ENCODE assay signal across 8 cellular contexts in genomic region chr9:127854169-127854833, GRCh38. TPM values are rescaled to one million over a fixed set of nuclear protein-coding genes. Genes with fewer than 3 reads are reported as not detected.
DNase-seq lines count a peak whose midpoint lies in the region; ATAC-seq lines count a peak whose summit lies in the region.

ENG (minus strand) TSS chr9:127854658; CDS start chr9:127854355, 303 bp downstream.

- H3K36me3 Mint-ChIP-seq in activated CD4-positive, alpha-beta T cell treated with anti-CD3 and anti-CD28 coated beads, Interleukin-2, amount 10 ng/mL, durations not matched to agents 24 days and 14 days (ENCODE audit: low read depth), result peaks cover 21% of the 10 kb centered on the region
- H3K36me3 Mint-ChIP-seq in activated CD4-positive, alpha-beta T cell treated with anti-CD3 and anti-CD28 coated beads, Interleukin-2, amount 10 ng/mL, durations not matched to agents 7 days and 5 days (ENCODE audit: low read depth), result peaks cover 25% of the 10 kb centered on the region
- peaks cover 3 to 11% (median 7%) of the 10 kb centered on the region in 3 donors for H3K36me3 Mint-ChIP-seq in naive thymus-derived CD8-positive, alpha-beta T cell

- H3K4me1 Mint-ChIP-seq in activated CD4-positive, alpha-beta T cell treated with anti-CD3 and anti-CD28 coated beads, Interleukin-2, amount 10 ng/mL, durations not matched to agents 24 days and 14 days, result peaks cover 22% of the 10 kb centered on the region
- H3K4me1 Mint-ChIP-seq in activated CD4-positive, alpha-beta T cell treated with anti-CD3 and anti-CD28 coated beads, Interleukin-2, amount 10 ng/mL, durations not matched to agents 7 days and 5 days, result peaks cover 42% of the 10 kb centered on the region
- peaks cover 13 to 58% (median 40%) of the 10 kb centered on the region in 4 donors for H3K4me1 Mint-ChIP-seq in naive thymus-derived CD8-positive, alpha-beta T cell

- H3K27ac Mint-ChIP-seq in activated CD4-positive, alpha-beta T cell treated with anti-CD3 and anti-CD28 coated beads, Interleukin-2, amount 10 ng/mL, durations not matched to agents 24 days and 14 days, result peak within 1 kb of the TSS; percentile 89
- H3K27ac Mint-ChIP-seq in activated CD4-positive, alpha-beta T cell treated with anti-CD3 and anti-CD28 coated beads, Interleukin-2, amount 10 ng/mL, durations not matched to agents 7 days and 5 days, result peak within 1 kb of the TSS; percentile 93
- H3K27ac Mint-ChIP-seq in naive thymus-derived CD8-positive, alpha-beta T cell, result peak within 1 kb of the TSS; percentile 71 to 94 (median 88)

- H3K9me3 Mint-ChIP-seq in activated CD4-positive, alpha-beta T cell treated with anti-CD3 and anti-CD28 coated beads, Interleukin-2, amount 10 ng/mL, durations not matched to agents 24 days and 14 days, result peaks cover 7% of the 10 kb centered on the region
- peaks cover 13% of the 10 kb centered on the region for H3K9me3 Mint-ChIP-seq in activated CD4-positive, alpha-beta T cell treated with anti-CD3 and anti-CD28 coated beads, Interleukin-2, amount 10 ng/mL, durations not matched to agents 7 days and 5 days
- peaks cover 2 to 15% (median 6%) of the 10 kb centered on the region in 9 donors for H3K9me3 Mint-ChIP-seq in naive thymus-derived CD8-positive, alpha-beta T cell

- no peaks in the 10 kb centered on the region for H3K27me3 Mint-ChIP-seq in activated CD4-positive, alpha-beta T cell treated with anti-CD3 and anti-CD28 coated beads, Interleukin-2, amount 10 ng/mL, durations not matched to agents 24 days and 14 days
- H3K27me3 Mint-ChIP-seq in activated CD4-positive, alpha-beta T cell treated with anti-CD3 and anti-CD28 coated beads, Interleukin-2, amount 10 ng/mL, durations not matched to agents 7 days and 5 days, result peaks cover 2% of the 10 kb centered on the region
- H3K27me3 Mint-ChIP-seq in naive thymus-derived CD8-positive, alpha-beta T cell, result no peaks in the 10 kb centered on the region

- POLR2A ChIA-PET in activated CD4-positive, alpha-beta T cell treated with anti-CD3 and anti-CD28 coated beads, Interleukin-2, amount 10 ng/mL, durations not matched to agents 7 days and 5 days (lab: Charles Lee), result no interaction called here
- POLR2A ChIA-PET in naive thymus-derived CD8-positive, alpha-beta T cell (lab: Charles Lee), result interaction anchor here (0.6 to 3.2 kb wide), 10 partner anchors 9 to 269 kb away, joined by 3 to 16 read pairs (median 4); no protein-coding TSS in a partner anchor

- H3K4me3 Mint-ChIP-seq in activated CD4-positive, alpha-beta T cell treated with anti-CD3 and anti-CD28 coated beads, Interleukin-2, amount 10 ng/mL, durations not matched to agents 24 days and 14 days, result peak within 1 kb of the TSS; percentile 93
- H3K4me3 Mint-ChIP-seq in activated CD4-positive, alpha-beta T cell treated with anti-CD3 and anti-CD28 coated beads, Interleukin-2, amount 10 ng/mL, durations not matched to agents 7 days and 5 days, result peak within 1 kb of the TSS; percentile 86
- peak within 1 kb of the TSS; percentile 81 to 92 (median 88) for H3K4me3 Mint-ChIP-seq in naive thymus-derived CD8-positive, alpha-beta T cell

- DNase-seq in activated CD4-positive, alpha-beta T cell treated with anti-CD3 and anti-CD28 coated beads, Interleukin-2, amount 10 ng/mL, durations not matched to agents 24 days and 14 days, result peak; percentile 75
- DNase-seq in activated CD4-positive, alpha-beta T cell treated with anti-CD3 and anti-CD28 coated beads for 4 hours, result no peak
- DNase-seq in activated CD4-positive, alpha-beta T cell treated with anti-CD3 and anti-CD28 coated beads, Interleukin-2, amount 10 ng/mL, durations not matched to agents 7 days and 5 days, result peak; percentile 22
- DNase-seq in fibroblast of gingiva (ENCODE audit: low read depth), result peak; percentile 67
- peak in 1 of 10 donors; percentile 18 for DNase-seq in naive thymus-derived CD8-positive, alpha-beta T cell
- DNase-seq in activated gamma-delta T cell (lab: John Stamatoyannopoulos, UW), result no peak
- DNase-seq in NCI-H82 (lab: John Stamatoyannopoulos, UW), result no peak

- ATAC-seq in naive thymus-derived CD8-positive, alpha-beta T cell, result peak; percentile 66 to 74
- no peak for ATAC-seq in HG03095 (IDR thresholded peaks at IDR 0.05; ENCODE audit: unreplicated experiment)

- CTCF ChIA-PET in activated CD4-positive, alpha-beta T cell treated with anti-CD3 and anti-CD28 coated beads, Interleukin-2, amount 10 ng/mL, durations not matched to agents 7 days and 5 days (lab: Charles Lee), result interaction anchor here (0.6 to 3.1 kb wide), 10 partner anchors 8 to 120 kb away, joined by 3 to 17 read pairs (median 3); partner anchors contain the start of gene TOR2A

- intact Hi-C loops in activated CD4-positive, alpha-beta T cell treated with anti-CD3 and anti-CD28 coated beads, Interleukin-2, amount 10 ng/mL, durations not matched to agents 24 days and 14 days (cut with micrococcal nuclease), result no loop called here

RNA-seq across cellular contexts. Expression of gene ENG, which starts in this region (rescaled TPM):
- 29.9 and 32.4 TPM in 2 replicates for total RNA-seq in activated CD4-positive, alpha-beta T cell treated with anti-CD3 and anti-CD28 coated beads, Interleukin-2, amount 10 ng/mL, durations not matched to agents 24 days and 14 days
- 10 to 100 TPM; 17.2 to 17.3 TPM for total RNA-seq in activated CD4-positive, alpha-beta T cell treated with anti-CD3 and anti-CD28 coated beads, Interleukin-2, amount 10 ng/mL, durations not matched to agents 7 days and 5 days
- total RNA-seq in naive thymus-derived CD8-positive, alpha-beta T cell, result 10 to 100 TPM in 1 of 2 experiments, 1 to 10 TPM in 1; 9.4 to 10.2 TPM
- polyA plus RNA-seq in naive thymus-derived CD8-positive, alpha-beta T cell, result 1 to 10 TPM; 2.1 to 5.4 (median 4.4) TPM

Comparison
In these comparisons a context has a peak if more than half of its experiments do, and no peak if none do; other contexts are left out.
1. DNase-seq: peak in activated CD4-positive, alpha-beta T cell treated with anti-CD3 and anti-CD28 coated beads, Interleukin-2, amount 10 ng/mL, durations not matched to agents 24 days and 14 days (single experiment), activated CD4-positive, alpha-beta T cell treated with anti-CD3 and anti-CD28 coated beads, Interleukin-2, amount 10 ng/mL, durations not matched to agents 7 days and 5 days (single experiment) and fibroblast of gingiva (single experiment); none in activated CD4-positive, alpha-beta T cell treated with anti-CD3 and anti-CD28 coated beads for 4 hours (0 of 2), activated gamma-delta T cell (single experiment) and NCI-H82 (single experiment).
2. Peak in every context shown above with its lines, with median percentiles within 50 percentile points of each other: H3K27ac Mint-ChIP-seq and H3K4me3 Mint-ChIP-seq.